9 cellular contexts compared by ENCODE assay signal in genomic region chr5:154945695-154946301, GRCh38. TPM values are rescaled to one million over a fixed set of nuclear protein-coding genes. Genes with fewer than 3 reads are reported as not detected.
DNase-seq lines count a peak whose midpoint lies in the region; ATAC-seq, FAIRE-seq and TF ChIP-seq lines count a peak whose summit lies in the region.
"Had no signal": no experiment of that assay in that cellular context is flagged by ENCODE, and none has a peak within 500 bp of the region (broad histone marks: within the 10 kb centered on the region; RNA-seq: fewer than 3 reads in every experiment).

No MANE protein-coding gene starts in this region.

- peaks cover under 1% of the 10 kb centered on the region for H3K23me2 ChIP-seq in H9 (ENCODE audit: insufficient read length, low read depth, low read length, poor library complexity, severe bottlenecking)

- H2AK5ac ChIP-seq in H9 (ENCODE audit: insufficient read length, low read length) = no peak overlapping the region

- ATAC-seq in K562 = no peak

- intact Hi-C loops in K562 (cut with micrococcal nuclease) = no loop called here

- no peak overlapping the region for H3K4me3 ChIP-seq in BE2C (ENCODE audit: low read depth, low read length)
- no peak overlapping the region for H3K4me3 ChIP-seq in K562

- H2BK120ac ChIP-seq in H9 (ENCODE audit: low read depth, low read length, poor library complexity, severe bottlenecking) = no peak overlapping the region

- H3K4me1 ChIP-seq in BE2C (no peaks in the 10 kb centered on the region), H9 (ENCODE audit: insufficient read depth, low read length) (no peaks in the 10 kb centered on the region), K562 (replicated peaks in 1 of 2; ENCODE audit: control insufficient read depth in 2 of 2, insufficient read depth in 2 of 2, low read length in 2 of 2) (peaks cover 10 to 32% of the 10 kb centered on the region in 2 experiments; a peak in 3 of 5 replicates)

- peaks cover 0 to 4% (median 0%) of the 10 kb centered on the region in 3 experiments; a peak in 2 of 7 replicates for H3K36me3 Mint-ChIP-seq in H9 (ENCODE audit: insufficient read depth in 1 of 3, low read depth in 3 of 3)
- H3K36me3 Mint-ChIP-seq in activated naive CD8-positive, alpha-beta T cell treated with anti-CD3 and anti-CD28 coated beads for 36 hours = peaks cover 7% of the 10 kb centered on the region

- no peak overlapping the region for H2BK12ac ChIP-seq in H9 (ENCODE audit: insufficient read length, low read depth, low read length)

- no peak overlapping the region for H3K4ac ChIP-seq in H9 (ENCODE audit: low read depth, low read length)

- no peaks in the 10 kb centered on the region for H4K20me1 ChIP-seq in H9 (ENCODE audit: control insufficient read depth, insufficient read depth, insufficient read length)
- 0 out of 2 replicates have a peak, but pooled peaks cover 6% of the 10 kb centered on the region for H4K20me1 ChIP-seq in K562 (replicated peaks; ENCODE audit: control insufficient read depth, insufficient read depth, low read length)

- H4K8ac ChIP-seq in H9 (replicated peaks; ENCODE audit: insufficient read length, low read depth, low read length) = no peak overlapping the region

- in situ Hi-C loops in K562 (cut with MboI) = no loop called here

- H3K9me3 Mint-ChIP-seq in H9 = no peaks in the 10 kb centered on the region
- H3K9me3 Mint-ChIP-seq in activated naive CD8-positive, alpha-beta T cell treated with anti-CD3 and anti-CD28 coated beads for 36 hours = no peaks in the 10 kb centered on the region
- H3K9me3 Mint-ChIP-seq: stimulated activated naive CD8-positive, alpha-beta T cell treated with anti-CD3 and anti-CD28 coated beads, Interleukin-15, Interleukin-2, amounts not matched to agents 100 ng/mL and 50 ng/mL, for 24 hours had no signal

- no peak for TF ChIP-seq EP300 in K562 (IDR thresholded peaks at IDR 0.05; ENCODE audit: low read length)

- no peaks in the 10 kb centered on the region for H3K27me3 Mint-ChIP-seq in H9 (ENCODE audit: low read depth)
- H3K27me3 Mint-ChIP-seq in activated naive CD8-positive, alpha-beta T cell treated with anti-CD3 and anti-CD28 coated beads for 36 hours = no peaks in the 10 kb centered on the region
- H3K27me3 Mint-ChIP-seq: stimulated activated naive CD8-positive, alpha-beta T cell treated with anti-CD3 and anti-CD28 coated beads, Interleukin-15, Interleukin-2, amounts not matched to agents 100 ng/mL and 50 ng/mL, for 24 hours had no signal

- no peak overlapping the region for H3K4me3 Mint-ChIP-seq in H9
- H3K4me3 Mint-ChIP-seq in activated naive CD8-positive, alpha-beta T cell treated with anti-CD3 and anti-CD28 coated beads for 36 hours = no peak overlapping the region
- H3K4me3 Mint-ChIP-seq: stimulated activated naive CD8-positive, alpha-beta T cell treated with anti-CD3 and anti-CD28 coated beads, Interleukin-15, Interleukin-2, amounts not matched to agents 100 ng/mL and 50 ng/mL, for 24 hours had no signal

- CTCF ChIA-PET in K562 (lab: Yijun Ruan, JAX; ENCODE audit: low intra/inter-chr PET ratio) = no interaction called here

- WGBS in H9 (ENCODE audit: extremely low coverage, insufficient read length, low lambda C conversion rate) = no CpG with 5 or more reads among the region's 2 CpGs
- WGBS in K562 (ENCODE audit: insufficient coverage, low coverage, missing lambda C conversion rate) = 76% methylated on average over 2 of the region's 2 CpGs

- H3K9me1 ChIP-seq in K562 (ENCODE audit: control insufficient read depth, insufficient read depth, low read length) = no peaks in the 10 kb centered on the region

- POLR2A ChIA-PET in K562 (lab: Yijun Ruan, JAX) = no interaction called here

- peak; percentile 59 for FAIRE-seq in K562 (lab: Jason Lieb, UNC)

- no TSS peak for BruUV-seq in K562 (replicated peaks; lab: Mats Ljungman, UMichigan)

- peak; percentile 60 for TF ChIP-seq CTCF in BE2C (IDR thresholded peaks at IDR 0.05; ENCODE audit: low read depth, low read length)
- peak; percentile 72 for TF ChIP-seq CTCF in H9 (conservative IDR thresholded peaks at IDR 0.05)
- TF ChIP-seq CTCF in K562 (IDR thresholded peaks at IDR 0.05 in 2 of 3, conservative IDR thresholded peaks at IDR 0.05 in 1 of 3; ENCODE audit: insufficient read depth in 2 of 3, low read depth in 1 of 3, low read length in 3 of 3) = peak in 2 of 3 experiments; percentile 17 to 60; a peak in 3 of 6 replicates

- H3K27ac ChIP-seq in H9 (ENCODE audit: insufficient read length, low read depth, low read length) = no peak overlapping the region
- H3K27ac ChIP-seq in K562 (ENCODE audit: extremely low read depth, low read depth, low read length) = no peak overlapping the region

- H3K27me3 ChIP-seq in BE2C (no peaks in the 10 kb centered on the region), H9 (ENCODE audit: insufficient read depth, low read length) (no peaks in the 10 kb centered on the region), K562 (ENCODE audit: control insufficient read depth in 2 of 2, insufficient read depth in 2 of 2, low read length in 2 of 2) (no peaks in the 10 kb centered on the region)

- no peak overlapping the region for H3K9ac ChIP-seq in H9 (ENCODE audit: extremely low read depth, insufficient read length, low read length)
- H3K9ac ChIP-seq in K562 (ENCODE audit: insufficient read depth in 1 of 2, low read depth in 2 of 2, low read length in 2 of 2) = no peak overlapping the region

- no peak overlapping the region for H4K5ac ChIP-seq in H9 (ENCODE audit: insufficient read length, low read depth, low read length)

- H2BK20ac ChIP-seq in H9 (ENCODE audit: low read depth, low read length, poor library complexity, severe bottlenecking) = no peak overlapping the region

- no peak overlapping the region for H3T11ph ChIP-seq in H9 (ENCODE audit: low read length)

- H3K36me3 ChIP-seq in BE2C (peaks cover 4% of the 10 kb centered on the region; the same call in 1 of the 2 replicates), K562 (ENCODE audit: control insufficient read depth, insufficient read depth, low read length) (peaks cover 41% of the 10 kb centered on the region)

- H2BK15ac ChIP-seq in H9 (ENCODE audit: low read depth, low read length) = no peak overlapping the region

- no peak for DNase-seq in BE2C
- no peak for DNase-seq in H9
- DNase-seq in K562 (ENCODE audit: extremely low read depth in 1 of 4, low spot score in 3 of 4) = no peak
- DNase-seq in medulla oblongata (ENCODE audit: extremely low spot score) = peak; percentile 43
- DNase-seq in effector CD4-positive, alpha-beta T cell = no peak
- DNase-seq in mucosa of gallbladder (ENCODE audit: low spot score) = no peak
- no peak for DNase-seq in NCI-H187 treated with DMSO at 0.1 percent for 48 hours (lab: John Stamatoyannopoulos, UW)
- no peak for DNase-seq in activated naive CD8-positive, alpha-beta T cell treated with anti-CD3 and anti-CD28 coated beads for 36 hours

- H3K18ac ChIP-seq in H9 (ENCODE audit: insufficient read length, low read depth, low read length) = no peak overlapping the region

- no peak overlapping the region for H3K23ac ChIP-seq in H9 (ENCODE audit: insufficient read length, low read depth, low read length)

- TF ChIP-seq POLR2A in K562 (conservative IDR thresholded peaks at IDR 0.05) = no peak

- no peaks in the 10 kb centered on the region for H3K79me1 ChIP-seq in H9 (ENCODE audit: insufficient read depth, low read depth, low read length, poor library complexity, severe bottlenecking)

- no peak overlapping the region for H3K56ac ChIP-seq in H9 (ENCODE audit: insufficient read length, low read depth, low read length)

- peak in 1 of 2 experiments; percentile 25; a peak in 3 of 4 replicates for TF ChIP-seq RAD21 in K562 (CRISPR knock-in tag; conservative IDR thresholded peaks at IDR 0.05 in 1 of 2, IDR thresholded peaks at IDR 0.05 in 1 of 2)

- H3K14ac ChIP-seq in H9 (ENCODE audit: insufficient read depth, low read length) = no peak overlapping the region

- H4K91ac ChIP-seq in H9 (ENCODE audit: insufficient read length, low read depth, low read length) = no peak overlapping the region

- H3K4me2 ChIP-seq in H9 (ENCODE audit: insufficient read depth, insufficient read length, low read length) (no peak overlapping the region), K562 (ENCODE audit: insufficient read depth, low read length) (no peak overlapping the region)

- H3K9me3 ChIP-seq in BE2C (no peaks in the 10 kb centered on the region), H9 (ENCODE audit: control insufficient read depth, low read depth, low read length) (no peaks in the 10 kb centered on the region), K562 (replicated peaks; ENCODE audit: control insufficient read depth, insufficient read depth, low read depth, low read length) (no peaks in the 10 kb centered on the region)

- H3K4me1 Mint-ChIP-seq in H9 = peaks cover 4 to 6% of the 10 kb centered on the region in 2 experiments
- H3K4me1 Mint-ChIP-seq in activated naive CD8-positive, alpha-beta T cell treated with anti-CD3 and anti-CD28 coated beads for 36 hours = peaks cover 31% of the 10 kb centered on the region

- H2AFZ ChIP-seq in H9 (ENCODE audit: low read length) (no peak overlapping the region), K562 (ENCODE audit: low read depth, low read length) (no peak overlapping the region)

- H3K27ac Mint-ChIP-seq in H9 = no peak overlapping the region
- H3K27ac Mint-ChIP-seq in activated naive CD8-positive, alpha-beta T cell treated with anti-CD3 and anti-CD28 coated beads for 36 hours = no peak overlapping the region
- H3K27ac Mint-ChIP-seq: stimulated activated naive CD8-positive, alpha-beta T cell treated with anti-CD3 and anti-CD28 coated beads, Interleukin-15, Interleukin-2, amounts not matched to agents 100 ng/mL and 50 ng/mL, for 24 hours had no signal

- H3K79me2 ChIP-seq in H9 (ENCODE audit: insufficient read depth, low read length) (peaks cover 8% of the 10 kb centered on the region; the same call in 1 of the 2 replicates), K562 (ENCODE audit: control insufficient read depth, insufficient read depth, low read length) (peaks cover 90% of the 10 kb centered on the region)

- H2BK5ac ChIP-seq in H9 (ENCODE audit: insufficient read length, low read length) = no peak overlapping the region

RNA-seq across cellular contexts. Expression of gene MRPL22, which starts 4.9 kb away (rescaled TPM):
- 61.3 TPM for polyA plus RNA-seq in BE2C (2012; ENCODE audit: insufficient read depth, insufficient read length, low read depth)
- total RNA-seq in H9 (2021) (74.3 and 77.2 TPM in 2 replicates), K562 (2014; rRNA removed) (49.0 and 54.0 TPM in 2 replicates), K562 (2014; rRNA removed; fragmentation: Illumina TruSeq; extraction: Trizol) (42.9 and 48.2 TPM in 2 replicates), K562 (2015; rRNA removed; fragmentation: Illumina TruSeq; extraction: Trizol) (40.4 and 41.1 TPM in 2 replicates), K562 (2021) (90.3 and 98.4 TPM in 2 replicates), mucosa of gallbladder (26.2 TPM)
- total RNA-seq in K562 (2011; cell fraction: chromatin; rRNA removed; ENCODE audit: low replicate concordance) = 9.4 and 24.4 TPM in 2 replicates
- total RNA-seq in K562 (2011; cell fraction: nucleolus; rRNA removed) = 3.7 and 5.7 TPM in 2 replicates
- 12.1 and 27.2 TPM in 2 replicates for total RNA-seq in K562 (2011; cell fraction: nucleoplasm; rRNA removed)
- polyA plus RNA-seq in K562 (2011; rRNA removed) (86.3 and 114 TPM in 2 replicates), K562 (2014; fragmentation: Illumina TruSeq; extraction: Trizol) (67.0 and 102 TPM in 2 replicates), K562 (2014; fragmentation: Nextera tagmentation; extraction: Ambion mirVana) (100 to 1,000 TPM; 411 to 424 TPM), K562 (2014; rRNA removed) (143 and 151 TPM in 2 replicates)
- 73.5 and 77.0 TPM in 2 replicates for polyA plus RNA-seq in K562 (2011; cell fraction: cytosol; rRNA removed)
- 24.4 and 26.1 TPM in 2 replicates for polyA plus RNA-seq in K562 (2011; cell fraction: nucleus; rRNA removed)
- 59.9 and 96.6 TPM in 2 replicates for polyA plus RNA-seq in K562 (2012)
- 68.5 and 68.8 TPM in 2 replicates for polyA minus RNA-seq in K562 (2011; rRNA and poly(A)+ RNA removed)
- polyA minus RNA-seq in K562 (2011; cell fraction: cytosol; rRNA and poly(A)+ RNA removed) = 22.9 and 27.5 TPM in 2 replicates
- polyA minus RNA-seq in K562 (2011; cell fraction: nucleus; rRNA and poly(A)+ RNA removed) = 3.6 and 8.4 TPM in 2 replicates
- 10 to 100 TPM; 75.3 to 91.0 TPM for total RNA-seq in activated naive CD8-positive, alpha-beta T cell treated with anti-CD3 and anti-CD28 coated beads for 36 hours

RNA-seq across cellular contexts. Expression of gene GEMIN5, which starts 7.8 kb away (rescaled TPM):
- polyA plus RNA-seq in BE2C (2012; ENCODE audit: insufficient read depth, insufficient read length, low read depth) = 11.1 TPM
- total RNA-seq in H9 (2021) (34.2 and 35.8 TPM in 2 replicates), K562 (2014; rRNA removed) (34.7 and 46.8 TPM in 2 replicates), K562 (2014; rRNA removed; fragmentation: Illumina TruSeq; extraction: Trizol) (38.9 and 41.7 TPM in 2 replicates), K562 (2015; rRNA removed; fragmentation: Illumina TruSeq; extraction: Trizol) (46.9 and 48.2 TPM in 2 replicates), K562 (2021) (41.3 and 44.4 TPM in 2 replicates), mucosa of gallbladder (11.1 TPM)
- 28.3 and 36.3 TPM in 2 replicates for total RNA-seq in K562 (2011; cell fraction: chromatin; rRNA removed; ENCODE audit: low replicate concordance)
- total RNA-seq in K562 (2011; cell fraction: nucleolus; rRNA removed) = 12.5 and 14.3 TPM in 2 replicates
- total RNA-seq in K562 (2011; cell fraction: nucleoplasm; rRNA removed) = 16.5 and 16.6 TPM in 2 replicates
- polyA plus RNA-seq in K562 (2011; rRNA removed) (15.1 and 19.8 TPM in 2 replicates), K562 (2014; fragmentation: Illumina TruSeq; extraction: Trizol) (28.4 and 36.8 TPM in 2 replicates), K562 (2014; fragmentation: Nextera tagmentation; extraction: Ambion mirVana) (10 to 100 TPM; 10.3 to 15.0 TPM), K562 (2014; rRNA removed) (19.9 and 22.6 TPM in 2 replicates)
- 14.7 and 18.6 TPM in 2 replicates for polyA plus RNA-seq in K562 (2011; cell fraction: cytosol; rRNA removed)
- 15.4 and 22.1 TPM in 2 replicates for polyA plus RNA-seq in K562 (2011; cell fraction: nucleus; rRNA removed)
- 12.7 and 19.7 TPM in 2 replicates for polyA plus RNA-seq in K562 (2012)
- 37.3 and 43.7 TPM in 2 replicates for polyA minus RNA-seq in K562 (2011; rRNA and poly(A)+ RNA removed)
- 22.1 and 34.6 TPM in 2 replicates for polyA minus RNA-seq in K562 (2011; cell fraction: cytosol; rRNA and poly(A)+ RNA removed)
- 11.2 and 15.7 TPM in 2 replicates for polyA minus RNA-seq in K562 (2011; cell fraction: nucleus; rRNA and poly(A)+ RNA removed)
- total RNA-seq in activated naive CD8-positive, alpha-beta T cell treated with anti-CD3 and anti-CD28 coated beads for 36 hours = 10 to 100 TPM; 41.9 to 44.8 TPM
